In genomic region chr14:60508707-60509437, GRCh38 we compare ENCODE assay signal across 8 cellular contexts.
DNase-seq lines count a peak whose midpoint lies in the region; ATAC-seq and TF ChIP-seq lines count a peak whose summit lies in the region.

Gene SIX6 (plus strand): TSS chr14:60509146. CDS start chr14:60509399, 253 bp downstream.

- H3K27ac ChIP-seq in coronary artery, result no peak within 1 kb of the TSS

- DNase-seq in NCI-H1417 (lab: John Stamatoyannopoulos, UW) (peak; percentile 23 to 82 (median 76)), NCI-H1417 treated with DMSO at 0.1 percent for 48 hours (lab: John Stamatoyannopoulos, UW) (no peak), NCI-H2171 treated with DMSO at 0.1 percent for 48 hours (lab: John Stamatoyannopoulos, UW) (peak; percentile 90), coronary artery (ENCODE audit: low spot score) (no peak), retina (peak; percentile 96), epidermal melanocyte (ENCODE audit: insufficient read length, low spot score) (no peak)

- peak within 1 kb of the TSS; percentile 55 for H3K4me3 ChIP-seq in coronary artery

- ATAC-seq in GM18511 (IDR thresholded peaks at IDR 0.05; ENCODE audit: unreplicated experiment), result no peak
- no peak for ATAC-seq in HG02571 (IDR thresholded peaks at IDR 0.05; ENCODE audit: unreplicated experiment)

- TF ChIP-seq CTCF in coronary artery (IDR thresholded peaks at IDR 0.05), result no peak

Comparison
In these comparisons a context has a peak if more than half of its experiments do, and no peak if none do; other contexts are left out.
1. DNase-seq: peak in NCI-H1417 (3 of 3), NCI-H2171 treated with DMSO at 0.1 percent for 48 hours (single experiment) and retina (single experiment); none in NCI-H1417 treated with DMSO at 0.1 percent for 48 hours (single experiment), coronary artery (single experiment) and epidermal melanocyte (single experiment).